Comparison of ENCODE assay signal across 14 cellular contexts in genomic region chr22:28023774-28024173, GRCh38.
"Had no signal": no experiment of that assay in that cellular context is flagged by ENCODE, and none has a peak within 500 bp of the region (broad histone marks: within the 10 kb centered on the region; RNA-seq: fewer than 3 reads in every experiment).

No MANE protein-coding gene starts in this region.

- H3K36me3 ChIP-seq: left lung, transverse colon, uterus had no signal

- H3K27me3 ChIP-seq: ascending aorta, left lung, transverse colon, uterus had no signal

- H3K9me3 ChIP-seq: ascending aorta, left lung, transverse colon, uterus had no signal

- H3K4me3 ChIP-seq: ascending aorta, left lung, transverse colon, uterus had no signal

- H3K4me1 ChIP-seq: parathyroid adenoma had no signal

- ATAC-seq: activated T-cell treated with anti-CD3 and anti-CD28 coated beads, Interleukin-2, amount 50 U/mL, for 4 hours; left lung; stimulated activated naive CD8-positive, alpha-beta T cell treated with anti-CD3 and anti-CD28 coated beads, Interleukin-15, Interleukin-2, amounts not matched to agents 100 U/mL and 50 U/mL, for 24 hours; T-helper 17 cell had no signal

- H3K27ac ChIP-seq: ascending aorta, left lung, parathyroid adenoma, transverse colon, uterus, VCaP had no signal

- H3K79me2 ChIP-seq: parathyroid adenoma had no signal

- DNase-seq: activated CD4-positive, alpha-beta T cell treated with anti-CD3 and anti-CD28 coated beads for 1 hour; activated CD4-positive, alpha-beta T cell treated with anti-CD3 and anti-CD28 coated beads, Interleukin-2, amount 50 U/mL, for 4 hours; activated T-cell treated with anti-CD3 and anti-CD28 coated beads, Interleukin-2, amount 50 U/mL, for 4 hours; cortex of kidney; stimulated activated CD4-positive, alpha-beta T cell treated with anti-CD3 and anti-CD28 coated beads, Interleukin-12 subunit alpha, Interleukin-12 subunit beta, amount 100 ng/mL, for 4 hours; stimulated activated CD4-positive, alpha-beta T cell treated with anti-CD3 and anti-CD28 coated beads, Interleukin-1b, Interleukin-23, amount 100 ng/mL, for 48 hours; stimulated activated naive CD8-positive, alpha-beta T cell treated with anti-CD3 and anti-CD28 coated beads, Interleukin-15, Interleukin-2, amounts not matched to agents 100 U/mL and 50 U/mL, for 24 hours; T-helper 17 cell; transverse colon had no signal

- H3K9ac ChIP-seq: parathyroid adenoma had no signal
